In the genomic region with DNA sequence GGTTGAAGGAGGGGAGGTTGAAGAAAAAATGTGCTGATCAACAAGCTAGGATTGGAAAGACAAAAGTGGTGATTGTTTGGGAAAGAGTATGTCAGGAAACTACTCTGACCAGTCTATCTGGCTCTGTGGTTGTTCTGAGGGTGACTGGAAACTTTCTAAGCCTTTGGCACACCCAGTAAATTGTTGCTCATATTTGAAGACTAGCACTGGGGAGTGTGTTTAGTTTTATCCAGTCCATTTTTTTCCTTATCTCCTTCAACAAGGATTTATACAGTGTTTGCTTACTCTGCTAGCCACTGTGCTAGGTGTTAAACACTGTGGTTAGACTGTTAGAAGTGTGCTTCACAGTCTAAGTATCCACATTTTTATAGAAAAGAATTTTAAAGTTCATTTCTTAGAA, we compare ENCODE assay signal across 15 cellular contexts. TPM values are rescaled to one million over a fixed set of nuclear protein-coding genes. Genes with fewer than 3 reads are reported as not detected.
A peak's percentile ranks its signal among the peaks of the same experiment; 100 is the strongest.
DNase-seq lines count a peak whose midpoint lies in the region; ATAC-seq and TF ChIP-seq lines count a peak whose summit lies in the region.
"Had no signal": no experiment of that assay in that cellular context is flagged by ENCODE, and none has a peak within 500 bp of the region (broad histone marks: within the 10 kb centered on the region; RNA-seq: fewer than 3 reads in every experiment).

No MANE protein-coding gene starts in this region.

- peak; percentile 40 for DNase-seq in GM23338 (ENCODE audit: low spot score)
- DNase-seq in endodermal cell: no peak
- DNase-seq in nephron progenitor cell: no peak
- DNase-seq in activated CD4-positive, alpha-beta T cell treated with anti-CD3 and anti-CD28 coated beads for 36 hours: no peak
- DNase-seq in activated CD8-positive, alpha-beta T cell treated with anti-CD3 and anti-CD28 coated beads for 36 hours: no peak
- no peak for DNase-seq in hepatic stellate cell (ENCODE audit: low spot score)
- DNase-seq: activated naive CD8-positive, alpha-beta T cell treated with anti-CD3 and anti-CD28 coated beads, Interleukin-2, amount 10 ng/mL, durations not matched to agents 7 days and 5 days; NCI-H1048; NCI-H345; right cardiac atrium; stimulated activated CD4-positive, alpha-beta T cell treated with anti-CD3 and anti-CD28 coated beads, Interleukin-4, amount 100 ng/mL, for 4 hours; stimulated activated naive B cell treated with anti-CD40 and anti-IgM and Interleukin-4, amounts not matched to agents 10 μg/mL and 1 μg/mL and 100 μg/mL, for 72 hours had no signal

- no peaks in the 10 kb centered on the region for H3K9me2 ChIP-seq in GM23338 (ENCODE audit: insufficient read depth)
- no peaks in the 10 kb centered on the region for H3K9me2 ChIP-seq in Loucy (replicated peaks; ENCODE audit: low read depth, low read length)

- H4K20me1 ChIP-seq in GM23338 (replicated peaks; ENCODE audit: insufficient read depth) (no peaks in the 10 kb centered on the region), Loucy (ENCODE audit: insufficient read depth, low read length, poor library complexity, severe bottlenecking) (no peaks in the 10 kb centered on the region)

- CTCF ChIA-PET in activated CD4-positive, alpha-beta T cell treated with anti-CD3 and anti-CD28 coated beads for 36 hours (lab: Charles Lee): no interaction called here
- CTCF ChIA-PET in activated CD8-positive, alpha-beta T cell treated with anti-CD3 and anti-CD28 coated beads for 36 hours (lab: Charles Lee): no interaction called here

- ATAC-seq in GM23338 (peak; percentile 80), GM19324 (IDR thresholded peaks at IDR 0.05; ENCODE audit: low FRiP score, unreplicated experiment) (no peak)
- ATAC-seq in activated CD4-positive, alpha-beta T cell treated with anti-CD3 and anti-CD28 coated beads for 36 hours: no peak
- no peak for ATAC-seq in activated CD8-positive, alpha-beta T cell treated with anti-CD3 and anti-CD28 coated beads for 36 hours
- ATAC-seq: right cardiac atrium; stimulated activated naive B cell treated with anti-CD40 and anti-IgM and Interleukin-4, amounts not matched to agents 10 μg/mL and 1 μg/mL and 100 μg/mL, for 72 hours had no signal

- H3K4me2 ChIP-seq in GM23338 (peak overlapping the region; percentile 44; the same call in 1 of the 2 replicates), Loucy (ENCODE audit: low read depth, low read length, poor library complexity, severe bottlenecking) (peak overlapping the region; percentile 27)

- H2AFZ ChIP-seq in GM23338 (no peak overlapping the region), Loucy (ENCODE audit: low read length) (0 out of 2 replicates have a peak overlapping the region, but pooled peaks have one; percentile 21)

- H3K9me3 Mint-ChIP-seq in GM23338: peaks cover 19% of the 10 kb centered on the region
- peaks cover 20% of the 10 kb centered on the region for H3K9me3 Mint-ChIP-seq in endodermal cell
- peaks cover 25% of the 10 kb centered on the region for H3K9me3 Mint-ChIP-seq in nephron progenitor cell
- H3K9me3 Mint-ChIP-seq in activated CD4-positive, alpha-beta T cell treated with anti-CD3 and anti-CD28 coated beads for 36 hours (ENCODE audit: low read depth): peaks cover 6% of the 10 kb centered on the region
- H3K9me3 Mint-ChIP-seq in activated CD8-positive, alpha-beta T cell treated with anti-CD3 and anti-CD28 coated beads for 36 hours: peaks cover 12% of the 10 kb centered on the region

- H3K27me3 ChIP-seq in GM23338 (ENCODE audit: insufficient read depth) (no peaks in the 10 kb centered on the region), Loucy (ENCODE audit: insufficient read depth, low read length, poor library complexity, severe bottlenecking) (no peaks in the 10 kb centered on the region), endodermal cell (ENCODE audit: control insufficient read depth, insufficient read depth, low read length, poor library complexity, severe bottlenecking) (no peaks in the 10 kb centered on the region)

- peaks cover 21% of the 10 kb centered on the region for H3K4me1 Mint-ChIP-seq in GM23338
- peaks cover 6% of the 10 kb centered on the region for H3K4me1 Mint-ChIP-seq in endodermal cell
- H3K4me1 Mint-ChIP-seq in nephron progenitor cell: peaks cover 8% of the 10 kb centered on the region
- H3K4me1 Mint-ChIP-seq in activated CD4-positive, alpha-beta T cell treated with anti-CD3 and anti-CD28 coated beads for 36 hours: peaks cover 2% of the 10 kb centered on the region
- no peaks in the 10 kb centered on the region for H3K4me1 Mint-ChIP-seq in activated CD8-positive, alpha-beta T cell treated with anti-CD3 and anti-CD28 coated beads for 36 hours (ENCODE audit: low read depth)
- H3K4me1 Mint-ChIP-seq: activated naive CD8-positive, alpha-beta T cell treated with anti-CD3 and anti-CD28 coated beads, Interleukin-2, amount 10 ng/mL, durations not matched to agents 7 days and 5 days had no signal

- H3K27ac Mint-ChIP-seq in GM23338 (peak overlapping the region; percentile 97), endodermal cell (peak overlapping the region; percentile 38), nephron progenitor cell (peak overlapping the region; percentile 5)
- no peak overlapping the region for H3K27ac Mint-ChIP-seq in activated CD4-positive, alpha-beta T cell treated with anti-CD3 and anti-CD28 coated beads for 36 hours
- no peak overlapping the region for H3K27ac Mint-ChIP-seq in activated CD8-positive, alpha-beta T cell treated with anti-CD3 and anti-CD28 coated beads for 36 hours
- H3K27ac Mint-ChIP-seq: activated naive CD8-positive, alpha-beta T cell treated with anti-CD3 and anti-CD28 coated beads, Interleukin-2, amount 10 ng/mL, durations not matched to agents 7 days and 5 days; B cell; stimulated activated naive B cell treated with anti-CD40 and anti-IgM and Interleukin-4, amounts not matched to agents 10 μg/mL and 1 μg/mL and 100 μg/mL, for 72 hours had no signal

- peaks cover 13% of the 10 kb centered on the region for H3K36me3 Mint-ChIP-seq in GM23338 (ENCODE audit: low read depth)
- H3K36me3 Mint-ChIP-seq in endodermal cell (ENCODE audit: low read depth): peaks cover 2% of the 10 kb centered on the region
- peaks cover 11% of the 10 kb centered on the region for H3K36me3 Mint-ChIP-seq in nephron progenitor cell (ENCODE audit: low read depth)
- H3K36me3 Mint-ChIP-seq in activated CD4-positive, alpha-beta T cell treated with anti-CD3 and anti-CD28 coated beads for 36 hours (ENCODE audit: low read depth): no peaks in the 10 kb centered on the region
- H3K36me3 Mint-ChIP-seq in activated CD8-positive, alpha-beta T cell treated with anti-CD3 and anti-CD28 coated beads for 36 hours (ENCODE audit: low read depth): no peaks in the 10 kb centered on the region
- H3K36me3 Mint-ChIP-seq: activated naive CD8-positive, alpha-beta T cell treated with anti-CD3 and anti-CD28 coated beads, Interleukin-2, amount 10 ng/mL, durations not matched to agents 7 days and 5 days had no signal

- H3K36me3 ChIP-seq in GM23338 (ENCODE audit: insufficient read depth) (no peaks in the 10 kb centered on the region), Loucy (ENCODE audit: insufficient read depth, low read length) (no peaks in the 10 kb centered on the region), endodermal cell (ENCODE audit: control insufficient read depth, insufficient read depth, low read length) (no peaks in the 10 kb centered on the region)

- POLR2A ChIA-PET in activated CD4-positive, alpha-beta T cell treated with anti-CD3 and anti-CD28 coated beads for 36 hours (lab: Charles Lee): no interaction called here
- POLR2A ChIA-PET in activated CD8-positive, alpha-beta T cell treated with anti-CD3 and anti-CD28 coated beads for 36 hours (lab: Charles Lee): no interaction called here

- intact Hi-C loops in activated CD4-positive, alpha-beta T cell treated with anti-CD3 and anti-CD28 coated beads for 36 hours (cut with DNase I, micrococcal nuclease): no loop called here
- intact Hi-C loops in activated CD8-positive, alpha-beta T cell treated with anti-CD3 and anti-CD28 coated beads for 36 hours (cut with micrococcal nuclease): no loop called here

- H3K27me3 Mint-ChIP-seq in GM23338 (ENCODE audit: insufficient read depth, low read depth, poor library complexity) (peaks cover 2% of the 10 kb centered on the region), endodermal cell (ENCODE audit: insufficient read depth) (no peaks in the 10 kb centered on the region), nephron progenitor cell (ENCODE audit: low read depth, poor library complexity) (no peaks in the 10 kb centered on the region)
- H3K27me3 Mint-ChIP-seq in activated CD4-positive, alpha-beta T cell treated with anti-CD3 and anti-CD28 coated beads for 36 hours: no peaks in the 10 kb centered on the region
- H3K27me3 Mint-ChIP-seq in activated CD8-positive, alpha-beta T cell treated with anti-CD3 and anti-CD28 coated beads for 36 hours: no peaks in the 10 kb centered on the region
- H3K27me3 Mint-ChIP-seq: B cell; stimulated activated naive B cell treated with anti-CD40 and anti-IgM and Interleukin-4, amounts not matched to agents 10 μg/mL and 1 μg/mL and 100 μg/mL, for 72 hours had no signal

- no peaks in the 10 kb centered on the region for H3F3A ChIP-seq in GM23338 (replicated peaks; ENCODE audit: low read depth)
- H3F3A ChIP-seq in Loucy (ENCODE audit: low read depth): no peaks in the 10 kb centered on the region

- H3K79me2 ChIP-seq in GM23338 (replicated peaks; ENCODE audit: insufficient read depth): peaks cover 35% of the 10 kb centered on the region
- H3K79me2 ChIP-seq in Loucy (ENCODE audit: insufficient read depth, low read length): no peaks in the 10 kb centered on the region

- H3K4me1 ChIP-seq in GM23338 (ENCODE audit: insufficient read depth): peaks cover 3% of the 10 kb centered on the region
- H3K4me1 ChIP-seq in Loucy (ENCODE audit: insufficient read depth, low read length, poor library complexity, severe bottlenecking): peaks cover 36% of the 10 kb centered on the region
- no peaks in the 10 kb centered on the region for H3K4me1 ChIP-seq in endodermal cell (ENCODE audit: control insufficient read depth, insufficient read depth, low read length)

- TF ChIP-seq CTCF in GM23338 (conservative IDR thresholded peaks at IDR 0.05; ENCODE audit: low read depth in 2 of 2): no peak
- TF ChIP-seq CTCF in Loucy (conservative IDR thresholded peaks at IDR 0.05; ENCODE audit: low read length): no peak
- TF ChIP-seq CTCF in endodermal cell (conservative IDR thresholded peaks at IDR 0.05): no peak
- no peak for TF ChIP-seq CTCF in nephron progenitor cell (IDR thresholded peaks at IDR 0.05)
- TF ChIP-seq CTCF in activated CD8-positive, alpha-beta T cell treated with anti-CD3 and anti-CD28 coated beads for 36 hours (IDR thresholded peaks at IDR 0.05): no peak

- H3K27ac ChIP-seq in GM23338 (ENCODE audit: low read depth) (no peak overlapping the region), endodermal cell (ENCODE audit: low read depth, low read length) (no peak overlapping the region)

- H3K4me3 ChIP-seq in GM23338 (no peak overlapping the region), Loucy (ENCODE audit: low read length, poor library complexity, severe bottlenecking) (no peak overlapping the region), endodermal cell (ENCODE audit: low read length) (no peak overlapping the region)

- H3K9me3 ChIP-seq in Loucy (ENCODE audit: insufficient read depth, low read depth, low read length) (0 out of 2 replicates have a peak, but pooled peaks cover 5% of the 10 kb centered on the region), endodermal cell (ENCODE audit: control insufficient read depth, low read length) (peaks cover 17% of the 10 kb centered on the region)

- H3K9ac ChIP-seq in Loucy (ENCODE audit: low read depth, low read length, poor library complexity, severe bottlenecking): no peak overlapping the region
- H3K9ac ChIP-seq in endodermal cell (ENCODE audit: extremely low read depth, low read length, poor library complexity, severe bottlenecking): no peak overlapping the region

- H3K4me3 Mint-ChIP-seq in GM23338 (peak overlapping the region; percentile 50), endodermal cell (no peak overlapping the region), nephron progenitor cell (no peak overlapping the region)
- H3K4me3 Mint-ChIP-seq in activated CD4-positive, alpha-beta T cell treated with anti-CD3 and anti-CD28 coated beads for 36 hours: no peak overlapping the region
- no peak overlapping the region for H3K4me3 Mint-ChIP-seq in activated CD8-positive, alpha-beta T cell treated with anti-CD3 and anti-CD28 coated beads for 36 hours
- H3K4me3 Mint-ChIP-seq: activated naive CD8-positive, alpha-beta T cell treated with anti-CD3 and anti-CD28 coated beads, Interleukin-2, amount 10 ng/mL, durations not matched to agents 7 days and 5 days; B cell; stimulated activated naive B cell treated with anti-CD40 and anti-IgM and Interleukin-4, amounts not matched to agents 10 μg/mL and 1 μg/mL and 100 μg/mL, for 72 hours had no signal

RNA-seq across cellular contexts. Expression of gene PPM1L, which starts 28.8 kb away (rescaled TPM):
- total RNA-seq in GM23338 (2014; rRNA removed; shearing (Covaris generic)): 20.9 and 26.4 TPM in 2 replicates
- 2.9 and 3.9 TPM in 2 replicates for polyA plus RNA-seq in GM23338 (2016; fragmentation: Nextera tagmentation; extraction: Ambion mirVana)
- 1 to 10 TPM; 1.6 to 3.3 TPM for total RNA-seq in endodermal cell
- 15.0 TPM for polyA plus RNA-seq in endodermal cell (2013, experiment 1 of 2)
- polyA plus RNA-seq in endodermal cell (2013, experiment 2 of 2): 14.3 TPM
- total RNA-seq in activated CD4-positive, alpha-beta T cell treated with anti-CD3 and anti-CD28 coated beads for 36 hours: 1 to 10 TPM; 1.8 to 2.4 TPM
- total RNA-seq in activated CD8-positive, alpha-beta T cell treated with anti-CD3 and anti-CD28 coated beads for 36 hours: 1 to 10 TPM; 2.6 to 2.7 TPM

Comparison
In these comparisons a context has a peak if more than half of its experiments do, and no peak if none do; other contexts are left out.
1. H3K27ac Mint-ChIP-seq: peak in GM23338 (single experiment), endodermal cell (single experiment) and nephron progenitor cell (single experiment); none in activated CD4-positive, alpha-beta T cell treated with anti-CD3 and anti-CD28 coated beads for 36 hours (single experiment) and activated CD8-positive, alpha-beta T cell treated with anti-CD3 and anti-CD28 coated beads for 36 hours (single experiment).